ENCODE assay signal across 1 cellular context in genomic region chr6:142297996-142298753, GRCh38.
TF ChIP-seq lines count a peak whose summit lies in the region.

No MANE protein-coding gene starts in this region.

TF ChIP-seq in HepG2, 621 proteins besides CTCF, POLR2A, EP300 and RAD21 (continued from another document and continues in another):
- peak; percentile 50; the same call in 1 of the 2 replicates for TF ChIP-seq ATF2 (CRISPR knock-in tag; IDR thresholded peaks at IDR 0.05)
- peak; percentile 35; the same call in 1 of the 2 replicates for TF ChIP-seq ZNF670 (CRISPR knock-in tag; IDR thresholded peaks at IDR 0.05; ENCODE audit: borderline replicate concordance)
- TF ChIP-seq SP2 (CRISPR knock-in tag; IDR thresholded peaks at IDR 0.05), result no peak
- no peak for TF ChIP-seq ZNF816 (CRISPR knock-in tag; IDR thresholded peaks at IDR 0.05; ENCODE audit: borderline replicate concordance)
- no peak for TF ChIP-seq ZNF34 (CRISPR knock-in tag; IDR thresholded peaks at IDR 0.05; ENCODE audit: borderline replicate concordance)
- TF ChIP-seq RFX3 (CRISPR knock-in tag; IDR thresholded peaks at IDR 0.05), result no peak
- TF ChIP-seq TEAD2 (CRISPR knock-in tag; IDR thresholded peaks at IDR 0.05), result no peak
- TF ChIP-seq KLF11 (CRISPR knock-in tag; IDR thresholded peaks at IDR 0.05), result peak; percentile 29; the same call in 1 of the 2 replicates
- no peak for TF ChIP-seq ZNF605 (CRISPR knock-in tag; IDR thresholded peaks at IDR 0.05)
- peak; percentile 66; the same call in 1 of the 2 replicates for TF ChIP-seq KAT8 (CRISPR knock-in tag; IDR thresholded peaks at IDR 0.05)
- TF ChIP-seq ZNF619 (CRISPR knock-in tag; IDR thresholded peaks at IDR 0.05), result no peak
- TF ChIP-seq RNF2 (conservative IDR thresholded peaks at IDR 0.05; ENCODE audit: low read depth), result no peak
- TF ChIP-seq TAF1 (CRISPR knock-in tag; IDR thresholded peaks at IDR 0.05), result no peak
- no peak; the same call in 1 of the 2 replicates for TF ChIP-seq CBFB (CRISPR knock-in tag; IDR thresholded peaks at IDR 0.05)
- TF ChIP-seq ATF3 (CRISPR knock-in tag; IDR thresholded peaks at IDR 0.05), result 0 out of 2 replicates have a peak, but pooled peaks have one; percentile 45
- TF ChIP-seq ZNF552 (CRISPR knock-in tag; IDR thresholded peaks at IDR 0.05; ENCODE audit: borderline replicate concordance), result no peak
- TF ChIP-seq TERF1 (CRISPR knock-in tag; IDR thresholded peaks at IDR 0.05), result no peak
- no peak for TF ChIP-seq HNRNPK (IDR thresholded peaks at IDR 0.05; ENCODE audit: low read depth, low read length, poor library complexity, severe bottlenecking)
- TF ChIP-seq ZNF335 (CRISPR knock-in tag; IDR thresholded peaks at IDR 0.05), result peak; percentile 69; the same call in 1 of the 2 replicates
- no peak; the same call in 1 of the 2 replicates for TF ChIP-seq NFE2L2 (IDR thresholded peaks at IDR 0.05; ENCODE audit: low read length)
- TF ChIP-seq ZMAT3 (CRISPR knock-in tag; conservative IDR thresholded peaks at IDR 0.05), result no peak
- no peak; the same call in 1 of the 2 replicates for TF ChIP-seq ARNTL (CRISPR knock-in tag; IDR thresholded peaks at IDR 0.05)
- TF ChIP-seq JUND (CRISPR knock-in tag; IDR thresholded peaks at IDR 0.05), result peak; percentile 48
- TF ChIP-seq SMAD3 (CRISPR knock-in tag; IDR thresholded peaks at IDR 0.05), result peak; percentile 66; the same call in 1 of the 2 replicates
- TF ChIP-seq PRPF4 (IDR thresholded peaks at IDR 0.05; ENCODE audit: low read depth, low read length, poor library complexity, severe bottlenecking), result no peak
- TF ChIP-seq HDAC1 (CRISPR knock-in tag; IDR thresholded peaks at IDR 0.05), result peak; percentile 58; the same call in 1 of the 2 replicates
- peak; percentile 86 for TF ChIP-seq RARA (CRISPR knock-in tag; IDR thresholded peaks at IDR 0.05)
- no peak for TF ChIP-seq NR1H2 (CRISPR knock-in tag; IDR thresholded peaks at IDR 0.05; ENCODE audit: borderline replicate concordance, low read depth)
- TF ChIP-seq ZFAT (CRISPR knock-in tag; conservative IDR thresholded peaks at IDR 0.05), result no peak
- TF ChIP-seq GATA4 (IDR thresholded peaks at IDR 0.05; ENCODE audit: borderline replicate concordance, low read depth), result peak; percentile 46; the same call in 1 of the 2 replicates
- no peak for TF ChIP-seq NRL (CRISPR knock-in tag; IDR thresholded peaks at IDR 0.05; ENCODE audit: borderline replicate concordance)
- no peak for TF ChIP-seq ZNF879 (CRISPR knock-in tag; IDR thresholded peaks at IDR 0.05)
- no peak for TF ChIP-seq ZBTB7A (CRISPR knock-in tag; IDR thresholded peaks at IDR 0.05)
- peak; percentile 61; the same call in 1 of the 2 replicates for TF ChIP-seq MEF2D (CRISPR knock-in tag; IDR thresholded peaks at IDR 0.05)
- no peak for TF ChIP-seq EZH2 (conservative IDR thresholded peaks at IDR 0.05; ENCODE audit: low read depth, low read length)
- no peak for TF ChIP-seq ZFX (CRISPR knock-in tag; IDR thresholded peaks at IDR 0.05; ENCODE audit: low read depth)
- no peak for TF ChIP-seq ZNF329 (CRISPR knock-in tag; IDR thresholded peaks at IDR 0.05; ENCODE audit: low read depth)
- TF ChIP-seq RBM22 (optimal IDR thresholded peaks at IDR 0.05; ENCODE audit: low read length), result peak; percentile 28
- peak; percentile 46; the same call in 1 of the 2 replicates for TF ChIP-seq ATF6 (CRISPR knock-in tag; conservative IDR thresholded peaks at IDR 0.05)
- TF ChIP-seq HOMEZ (CRISPR knock-in tag; IDR thresholded peaks at IDR 0.05; ENCODE audit: low read depth), result peak; percentile 97
- TF ChIP-seq RBAK (CRISPR knock-in tag; IDR thresholded peaks at IDR 0.05), result no peak
- TF ChIP-seq PRMT3 (CRISPR knock-in tag; IDR thresholded peaks at IDR 0.05; ENCODE audit: borderline replicate concordance, low read depth), result 0 out of 2 replicates have a peak, but pooled peaks have one; percentile 29
- TF ChIP-seq ONECUT2 (CRISPR knock-in tag; IDR thresholded peaks at IDR 0.05), result no peak
- TF ChIP-seq ZFP90 (CRISPR knock-in tag; IDR thresholded peaks at IDR 0.05; ENCODE audit: borderline replicate concordance), result no peak
- TF ChIP-seq ZNF710 (CRISPR knock-in tag; IDR thresholded peaks at IDR 0.05; ENCODE audit: borderline replicate concordance), result 0 out of 2 replicates have a peak, but pooled peaks have one; percentile 27
- peak; percentile 78; the same call in 1 of the 2 replicates for TF ChIP-seq KLF6 (CRISPR knock-in tag; IDR thresholded peaks at IDR 0.05)
- TF ChIP-seq KAT2B (IDR thresholded peaks at IDR 0.05; ENCODE audit: borderline replicate concordance, low read depth, low read length), result no peak
- no peak for TF ChIP-seq SNRNP70 (IDR thresholded peaks at IDR 0.05; ENCODE audit: low read depth, low read length)
- TF ChIP-seq RCOR2 (CRISPR knock-in tag; IDR thresholded peaks at IDR 0.05), result peak; percentile 83
- TF ChIP-seq NFIC (IDR thresholded peaks at IDR 0.05; ENCODE audit: low read length), result no peak; the same call in 1 of the 2 replicates
- no peak for TF ChIP-seq ZNF550 (CRISPR knock-in tag; IDR thresholded peaks at IDR 0.05; ENCODE audit: borderline replicate concordance)
- TF ChIP-seq DMTF1 (CRISPR knock-in tag; IDR thresholded peaks at IDR 0.05), result no peak
- TF ChIP-seq ZNF101 (CRISPR knock-in tag; IDR thresholded peaks at IDR 0.05; ENCODE audit: borderline replicate concordance, low read depth), result no peak
- TF ChIP-seq NR2F1 (CRISPR knock-in tag; IDR thresholded peaks at IDR 0.05), result peak in 1 of 2 experiments; percentile 78; a peak in 2 of 4 replicates
- no peak for TF ChIP-seq MTF1 (CRISPR knock-in tag; IDR thresholded peaks at IDR 0.05)
- TF ChIP-seq ZC3H4 (CRISPR knock-in tag; IDR thresholded peaks at IDR 0.05; ENCODE audit: borderline replicate concordance), result 0 out of 2 replicates have a peak, but pooled peaks have one; percentile 61
- no peak for TF ChIP-seq ATF7-NPFF (CRISPR knock-in tag; IDR thresholded peaks at IDR 0.05; ENCODE audit: low read depth)
- TF ChIP-seq HIC2 (CRISPR knock-in tag; IDR thresholded peaks at IDR 0.05; ENCODE audit: low read depth), result no peak
- no peak for TF ChIP-seq ZNF678 (CRISPR knock-in tag; IDR thresholded peaks at IDR 0.05)
- no peak for TF ChIP-seq ZNF713 (CRISPR knock-in tag; IDR thresholded peaks at IDR 0.05)
- TF ChIP-seq ZNF207 (IDR thresholded peaks at IDR 0.05; ENCODE audit: borderline replicate concordance), result no peak
- no peak for TF ChIP-seq HDAC6 (IDR thresholded peaks at IDR 0.05; ENCODE audit: low read depth, low read length)
- TF ChIP-seq ZNF17 (CRISPR knock-in tag; IDR thresholded peaks at IDR 0.05), result no peak
